In the genomic region with DNA sequence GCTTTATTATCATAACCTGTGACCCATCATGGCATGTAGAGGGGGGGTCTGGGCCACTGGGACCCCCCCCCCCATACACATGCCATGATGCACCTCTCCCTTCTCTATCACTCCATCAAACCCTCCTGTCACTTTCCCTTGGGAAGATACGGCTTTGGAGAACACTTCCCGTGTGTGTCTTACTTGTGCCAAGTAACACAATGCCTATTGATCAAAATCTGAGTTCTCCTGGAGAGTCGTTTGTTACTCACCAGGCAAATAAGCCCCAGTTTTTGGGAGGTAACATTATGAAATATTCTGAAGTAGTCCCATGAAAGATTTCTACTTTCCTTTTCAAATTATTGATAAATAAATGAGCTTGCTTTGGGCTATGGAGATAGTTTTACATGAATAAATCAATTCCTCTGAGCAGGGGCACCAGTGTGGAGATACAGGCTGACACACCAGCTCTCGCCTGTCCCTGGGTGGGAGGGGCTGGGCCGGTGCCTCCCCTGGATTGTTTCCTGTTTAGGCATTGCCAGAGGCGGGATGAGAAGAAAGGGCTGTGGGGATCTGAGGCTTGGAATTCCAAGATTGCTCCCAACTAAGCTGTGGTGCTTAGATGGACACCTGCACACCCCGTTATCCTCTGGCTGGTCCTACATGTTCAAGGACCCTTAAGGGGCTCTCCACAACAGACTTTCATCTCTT, we compare ENCODE assay signal across 2 cellular contexts.
TF ChIP-seq lines count a peak whose summit lies in the region.

No MANE protein-coding gene starts in this region.

TF ChIP-seq in HepG2, 621 proteins besides CTCF, POLR2A, EP300 and RAD21 (continued from another document):
- no peak for TF ChIP-seq ZNF547 (CRISPR knock-in tag; IDR thresholded peaks at IDR 0.05)
- TF ChIP-seq, protein P1, sequence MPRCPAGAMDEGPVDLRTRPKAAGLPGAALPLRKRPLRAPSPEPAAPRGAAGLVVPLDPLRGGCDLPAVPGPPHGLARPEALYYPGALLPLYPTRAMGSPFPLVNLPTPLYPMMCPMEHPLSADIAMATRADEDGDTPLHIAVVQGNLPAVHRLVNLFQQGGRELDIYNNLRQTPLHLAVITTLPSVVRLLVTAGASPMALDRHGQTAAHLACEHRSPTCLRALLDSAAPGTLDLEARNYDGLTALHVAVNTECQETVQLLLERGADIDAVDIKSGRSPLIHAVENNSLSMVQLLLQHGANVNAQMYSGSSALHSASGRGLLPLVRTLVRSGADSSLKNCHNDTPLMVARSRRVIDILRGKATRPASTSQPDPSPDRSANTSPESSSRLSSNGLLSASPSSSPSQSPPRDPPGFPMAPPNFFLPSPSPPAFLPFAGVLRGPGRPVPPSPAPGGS (CRISPR knock-in tag; IDR thresholded peaks at IDR 0.05), result no peak
- TF ChIP-seq ZNF468 (CRISPR knock-in tag; IDR thresholded peaks at IDR 0.05), result no peak
- TF ChIP-seq ATF6 (CRISPR knock-in tag; conservative IDR thresholded peaks at IDR 0.05), result no peak
- TF ChIP-seq NR1H2 (CRISPR knock-in tag; IDR thresholded peaks at IDR 0.05; ENCODE audit: borderline replicate concordance, low read depth), result no peak
- TF ChIP-seq, protein P2, sequence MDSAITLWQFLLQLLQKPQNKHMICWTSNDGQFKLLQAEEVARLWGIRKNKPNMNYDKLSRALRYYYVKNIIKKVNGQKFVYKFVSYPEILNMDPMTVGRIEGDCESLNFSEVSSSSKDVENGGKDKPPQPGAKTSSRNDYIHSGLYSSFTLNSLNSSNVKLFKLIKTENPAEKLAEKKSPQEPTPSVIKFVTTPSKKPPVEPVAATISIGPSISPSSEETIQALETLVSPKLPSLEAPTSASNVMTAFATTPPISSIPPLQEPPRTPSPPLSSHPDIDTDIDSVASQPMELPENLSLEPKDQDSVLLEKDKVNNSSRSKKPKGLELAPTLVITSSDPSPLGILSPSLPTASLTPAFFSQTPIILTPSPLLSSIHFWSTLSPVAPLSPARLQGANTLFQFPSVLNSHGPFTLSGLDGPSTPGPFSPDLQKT (CRISPR knock-in tag; IDR thresholded peaks at IDR 0.05; ENCODE audit: borderline replicate concordance), result no peak
- TF ChIP-seq, protein P3, sequence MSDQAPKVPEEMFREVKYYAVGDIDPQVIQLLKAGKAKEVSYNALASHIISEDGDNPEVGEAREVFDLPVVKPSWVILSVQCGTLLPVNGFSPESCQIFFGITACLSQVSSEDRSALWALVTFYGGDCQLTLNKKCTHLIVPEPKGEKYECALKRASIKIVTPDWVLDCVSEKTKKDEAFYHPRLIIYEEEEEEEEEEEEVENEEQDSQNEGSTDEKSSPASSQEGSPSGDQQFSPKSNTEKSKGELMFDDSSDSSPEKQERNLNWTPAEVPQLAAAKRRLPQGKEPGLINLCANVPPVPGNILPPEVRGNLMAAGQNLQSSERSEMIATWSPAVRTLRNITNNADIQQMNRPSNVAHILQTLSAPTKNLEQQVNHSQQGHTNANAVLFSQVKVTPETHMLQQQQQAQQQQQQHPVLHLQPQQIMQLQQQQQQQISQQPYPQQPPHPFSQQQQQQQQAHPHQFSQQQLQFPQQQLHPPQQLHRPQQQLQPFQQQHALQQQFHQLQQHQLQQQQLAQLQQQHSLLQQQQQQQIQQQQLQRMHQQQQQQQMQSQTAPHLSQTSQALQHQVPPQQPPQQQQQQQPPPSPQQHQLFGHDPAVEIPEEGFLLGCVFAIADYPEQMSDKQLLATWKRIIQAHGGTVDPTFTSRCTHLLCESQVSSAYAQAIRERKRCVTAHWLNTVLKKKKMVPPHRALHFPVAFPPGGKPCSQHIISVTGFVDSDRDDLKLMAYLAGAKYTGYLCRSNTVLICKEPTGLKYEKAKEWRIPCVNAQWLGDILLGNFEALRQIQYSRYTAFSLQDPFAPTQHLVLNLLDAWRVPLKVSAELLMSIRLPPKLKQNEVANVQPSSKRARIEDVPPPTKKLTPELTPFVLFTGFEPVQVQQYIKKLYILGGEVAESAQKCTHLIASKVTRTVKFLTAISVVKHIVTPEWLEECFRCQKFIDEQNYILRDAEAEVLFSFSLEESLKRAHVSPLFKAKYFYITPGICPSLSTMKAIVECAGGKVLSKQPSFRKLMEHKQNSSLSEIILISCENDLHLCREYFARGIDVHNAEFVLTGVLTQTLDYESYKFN (CRISPR knock-in tag; conservative IDR thresholded peaks at IDR 0.05), result no peak
- no peak for TF ChIP-seq HDAC6 (IDR thresholded peaks at IDR 0.05; ENCODE audit: low read depth, low read length)
- no peak for TF ChIP-seq GPN1 (CRISPR knock-in tag; IDR thresholded peaks at IDR 0.05; ENCODE audit: borderline replicate concordance)
- no peak for TF ChIP-seq NAIF1 (CRISPR knock-in tag; IDR thresholded peaks at IDR 0.05; ENCODE audit: borderline replicate concordance)
- TF ChIP-seq PRMT3 (CRISPR knock-in tag; IDR thresholded peaks at IDR 0.05; ENCODE audit: borderline replicate concordance, low read depth), result no peak
- TF ChIP-seq ZNF781 (CRISPR knock-in tag; IDR thresholded peaks at IDR 0.05; ENCODE audit: borderline replicate concordance, not compliant biosample characterization), result no peak
- TF ChIP-seq PAWR (CRISPR knock-in tag; IDR thresholded peaks at IDR 0.05; ENCODE audit: borderline replicate concordance), result no peak
TF ChIP-seq in HepG2: peak in this region for 0.

TF ChIP-seq in SK-N-SH treated with all-trans-retinoic acid at 6 μM for 48 hours, 23 proteins besides CTCF, POLR2A, EP300 and RAD21 (continued from another document):
- TF ChIP-seq, protein P4, sequence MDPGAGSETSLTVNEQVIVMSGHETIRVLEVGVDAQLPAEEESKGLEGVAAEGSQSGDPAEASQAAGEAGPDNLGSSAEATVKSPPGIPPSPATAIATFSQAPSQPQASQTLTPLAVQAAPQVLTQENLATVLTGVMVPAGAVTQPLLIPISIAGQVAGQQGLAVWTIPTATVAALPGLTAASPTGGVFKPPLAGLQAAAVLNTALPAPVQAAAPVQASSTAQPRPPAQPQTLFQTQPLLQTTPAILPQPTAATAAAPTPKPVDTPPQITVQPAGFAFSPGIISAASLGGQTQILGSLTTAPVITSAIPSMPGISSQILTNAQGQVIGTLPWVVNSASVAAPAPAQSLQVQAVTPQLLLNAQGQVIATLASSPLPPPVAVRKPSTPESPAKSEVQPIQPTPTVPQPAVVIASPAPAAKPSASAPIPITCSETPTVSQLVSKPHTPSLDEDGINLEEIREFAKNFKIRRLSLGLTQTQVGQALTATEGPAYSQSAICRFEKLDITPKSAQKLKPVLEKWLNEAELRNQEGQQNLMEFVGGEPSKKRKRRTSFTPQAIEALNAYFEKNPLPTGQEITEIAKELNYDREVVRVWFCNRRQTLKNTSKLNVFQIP (CRISPR knock-in tag; IDR thresholded peaks at IDR 0.05; ENCODE audit: borderline replicate concordance, low read depth), result no peak
- TF ChIP-seq ZC3H10 (CRISPR knock-in tag; IDR thresholded peaks at IDR 0.05), result no peak
- no peak for TF ChIP-seq ZFP3 (CRISPR knock-in tag; IDR thresholded peaks at IDR 0.05)
- no peak for TF ChIP-seq CSDC2 (CRISPR knock-in tag; IDR thresholded peaks at IDR 0.05)
- no peak for TF ChIP-seq ZNF70 (CRISPR knock-in tag; IDR thresholded peaks at IDR 0.05)
- TF ChIP-seq, protein P5, sequence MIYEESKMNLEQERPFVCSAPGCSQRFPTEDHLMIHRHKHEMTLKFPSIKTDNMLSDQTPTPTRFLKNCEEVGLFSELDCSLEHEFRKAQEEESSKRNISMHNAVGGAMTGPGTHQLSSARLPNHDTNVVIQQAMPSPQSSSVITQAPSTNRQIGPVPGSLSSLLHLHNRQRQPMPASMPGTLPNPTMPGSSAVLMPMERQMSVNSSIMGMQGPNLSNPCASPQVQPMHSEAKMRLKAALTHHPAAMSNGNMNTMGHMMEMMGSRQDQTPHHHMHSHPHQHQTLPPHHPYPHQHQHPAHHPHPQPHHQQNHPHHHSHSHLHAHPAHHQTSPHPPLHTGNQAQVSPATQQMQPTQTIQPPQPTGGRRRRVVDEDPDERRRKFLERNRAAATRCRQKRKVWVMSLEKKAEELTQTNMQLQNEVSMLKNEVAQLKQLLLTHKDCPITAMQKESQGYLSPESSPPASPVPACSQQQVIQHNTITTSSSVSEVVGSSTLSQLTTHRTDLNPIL (CRISPR knock-in tag; IDR thresholded peaks at IDR 0.05; ENCODE audit: low read depth), result no peak
- no peak for TF ChIP-seq RARB (CRISPR knock-in tag; IDR thresholded peaks at IDR 0.05)
- TF ChIP-seq PATZ1 (CRISPR knock-in tag; IDR thresholded peaks at IDR 0.05; ENCODE audit: borderline replicate concordance), result no peak
- no peak for TF ChIP-seq ISL1 (CRISPR knock-in tag; IDR thresholded peaks at IDR 0.05)
- TF ChIP-seq TOX (CRISPR knock-in tag; IDR thresholded peaks at IDR 0.05; ENCODE audit: borderline replicate concordance), result no peak
- no peak for TF ChIP-seq ZFP30 (CRISPR knock-in tag; IDR thresholded peaks at IDR 0.05)
- TF ChIP-seq TSHZ2 (CRISPR knock-in tag; IDR thresholded peaks at IDR 0.05), result no peak
